In the genomic region with DNA sequence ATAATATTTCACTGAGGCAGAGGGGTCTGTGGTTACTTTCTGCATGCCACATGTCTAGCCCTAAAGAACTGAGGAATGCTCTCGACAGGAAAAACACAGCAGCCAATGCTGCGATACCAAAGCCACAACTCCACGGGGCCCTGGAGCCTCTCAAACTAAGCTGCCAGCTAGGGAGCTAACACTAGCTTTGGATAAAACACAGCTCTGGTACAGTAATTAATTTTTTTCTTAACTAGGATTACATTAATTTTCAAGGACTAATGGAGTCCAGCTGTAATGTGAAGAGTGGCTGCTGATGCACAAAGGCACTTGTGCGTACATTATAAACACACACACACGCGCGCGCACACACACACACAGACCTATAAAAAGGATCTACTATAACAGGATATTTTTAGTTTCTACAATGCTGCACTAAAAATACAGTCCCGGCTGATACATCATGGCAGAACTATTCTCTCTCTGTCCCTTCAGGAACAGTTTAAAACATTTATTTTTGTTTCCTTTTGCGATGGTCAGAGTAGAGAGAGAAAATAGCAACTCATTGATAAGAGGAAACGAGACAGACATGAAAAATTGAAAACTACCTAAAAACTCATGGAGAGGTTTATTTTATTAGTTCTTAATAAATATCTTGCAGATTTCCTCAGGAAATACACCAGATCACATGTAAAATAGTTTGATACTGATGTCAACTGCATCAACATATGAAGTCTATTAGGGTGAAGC, we compare ENCODE assay signal across 8 cellular contexts.
DNase-seq lines count a peak whose midpoint lies in the region; ATAC-seq and TF ChIP-seq lines count a peak whose summit lies in the region.

No MANE protein-coding gene starts in this region.

- H3K27ac Mint-ChIP-seq in GM23338 = peak overlapping the region; percentile 79
- no peak overlapping the region for H3K27ac Mint-ChIP-seq in endothelial cell (ENCODE audit: unreplicated experiment)

- no peak overlapping the region for H3K4me3 Mint-ChIP-seq in GM23338
- no peak overlapping the region for H3K4me3 Mint-ChIP-seq in endothelial cell (ENCODE audit: unreplicated experiment)

- H3K4me3 ChIP-seq in GM23338 = peak overlapping the region; percentile 19; the same call in 1 of the 2 replicates
- peak overlapping the region; percentile 49 for H3K4me3 ChIP-seq in WI38 (ENCODE audit: low read depth, low read length)
- H3K4me3 ChIP-seq in gastroesophageal sphincter = peak overlapping the region in 1 of 2 donors; percentile 28
- peak overlapping the region; percentile 55 for H3K4me3 ChIP-seq in skeletal muscle satellite cell (ENCODE audit: low read length)

- H3K36me3 ChIP-seq in GM23338 (ENCODE audit: insufficient read depth) (no peaks in the 10 kb centered on the region), gastroesophageal sphincter (peaks cover 0 to 8% of the 10 kb centered on the region in 2 donors), skeletal muscle satellite cell (ENCODE audit: insufficient read depth, low read length) (no peaks in the 10 kb centered on the region)

- peak overlapping the region; percentile 72 for H3K9ac ChIP-seq in skeletal muscle satellite cell (ENCODE audit: low read depth, low read length)

- peaks cover 16% of the 10 kb centered on the region for H3K4me1 ChIP-seq in GM23338 (ENCODE audit: insufficient read depth)
- peaks cover 25 to 61% (median 37%) of the 10 kb centered on the region in 3 donors for H3K4me1 ChIP-seq in gastroesophageal sphincter
- peaks cover 50% of the 10 kb centered on the region for H3K4me1 ChIP-seq in skeletal muscle satellite cell (ENCODE audit: control insufficient read depth, insufficient read depth, low read length)

- no peak for TF ChIP-seq EP300 in gastroesophageal sphincter (IDR thresholded peaks at IDR 0.05)

- no peaks in the 10 kb centered on the region for H4K20me1 ChIP-seq in GM23338 (replicated peaks; ENCODE audit: insufficient read depth)

- H3K4me2 ChIP-seq in GM23338 = 0 out of 2 replicates have a peak overlapping the region, but pooled peaks have one; percentile 36
- H3K4me2 ChIP-seq in skeletal muscle satellite cell (ENCODE audit: low read length) = peak overlapping the region; percentile 76

- H3K27me3 ChIP-seq in GM23338 (ENCODE audit: insufficient read depth) = no peaks in the 10 kb centered on the region; the same call in 1 of the 2 replicates
- H3K27me3 ChIP-seq in gastroesophageal sphincter = no peaks in the 10 kb centered on the region
- H3K27me3 ChIP-seq in skeletal muscle satellite cell (ENCODE audit: control insufficient read depth, insufficient read depth, low read length) = no peaks in the 10 kb centered on the region

- no peaks in the 10 kb centered on the region for H3K9me2 ChIP-seq in GM23338 (ENCODE audit: insufficient read depth)

- no peak for TF ChIP-seq POLR2A in gastroesophageal sphincter (IDR thresholded peaks at IDR 0.05)

- DNase-seq in GM23338 (ENCODE audit: low spot score) (no peak), NCI-H1105 treated with DMSO at 0.1 percent for 48 hours (lab: John Stamatoyannopoulos, UW) (no peak), endothelial cell (ENCODE audit: low spot score) (no peak), NCI-H2196 (lab: John Stamatoyannopoulos, UW; ENCODE audit: unreplicated experiment) (no peak)

- H3K79me2 ChIP-seq in GM23338 (replicated peaks; ENCODE audit: insufficient read depth) = peaks cover 3% of the 10 kb centered on the region; the same call in 1 of the 2 replicates

- TF ChIP-seq CTCF in GM23338 (conservative IDR thresholded peaks at IDR 0.05; ENCODE audit: low read depth in 2 of 2) (no peak), WI38 (IDR thresholded peaks at IDR 0.05; ENCODE audit: low read depth, low read length) (no peak), gastroesophageal sphincter (IDR thresholded peaks at IDR 0.05) (no peak), endothelial cell (IDR thresholded peaks at IDR 0.05; ENCODE audit: unreplicated experiment) (no peak)

- 0 to 8% methylated on average over 9 to 11 of the region's 11 CpGs for WGBS in gastroesophageal sphincter (ENCODE audit: low coverage in 1 of 2), 2 donors

- H3K36me3 Mint-ChIP-seq in GM23338 (ENCODE audit: low read depth) = no peaks in the 10 kb centered on the region
- H3K36me3 Mint-ChIP-seq in endothelial cell (ENCODE audit: low read depth, unreplicated experiment) = peaks cover 4% of the 10 kb centered on the region

- no peaks in the 10 kb centered on the region for H3K9me3 Mint-ChIP-seq in GM23338
- H3K9me3 Mint-ChIP-seq in endothelial cell (ENCODE audit: unreplicated experiment) = no peaks in the 10 kb centered on the region

- H2AFZ ChIP-seq in GM23338 = no peak overlapping the region

- H3K9me3 ChIP-seq in gastroesophageal sphincter = no peaks in the 10 kb centered on the region
- H3K9me3 ChIP-seq in skeletal muscle satellite cell (replicated peaks; ENCODE audit: low read length) = no peaks in the 10 kb centered on the region

- H3K4me1 Mint-ChIP-seq in GM23338 = peaks cover 36% of the 10 kb centered on the region
- H3K4me1 Mint-ChIP-seq in endothelial cell (ENCODE audit: unreplicated experiment) = peaks cover 26% of the 10 kb centered on the region

- ATAC-seq in GM23338 (no peak), gastroesophageal sphincter (peak; percentile 17), GM18517 (IDR thresholded peaks at IDR 0.05; ENCODE audit: unreplicated experiment) (no peak)

- no peaks in the 10 kb centered on the region for H3F3A ChIP-seq in GM23338 (replicated peaks; ENCODE audit: low read depth)

- H3K27me3 Mint-ChIP-seq in GM23338 (ENCODE audit: insufficient read depth, low read depth, poor library complexity) (peaks cover 6% of the 10 kb centered on the region), endothelial cell (ENCODE audit: unreplicated experiment) (peaks cover 3% of the 10 kb centered on the region)

- H3K27ac ChIP-seq in GM23338 (ENCODE audit: low read depth) = peak overlapping the region; percentile 72
- H3K27ac ChIP-seq in gastroesophageal sphincter = peak overlapping the region; percentile 80 to 96 (median 88)

TF ChIP-seq in GM23338, 12 proteins besides CTCF, POLR2A, EP300 and RAD21 (continues in another document):
- no peak for TF ChIP-seq ZNF114 (CRISPR knock-in tag; IDR thresholded peaks at IDR 0.05)
- no peak for TF ChIP-seq POLR2AphosphoS5 (IDR thresholded peaks at IDR 0.05; ENCODE audit: low read depth)
- no peak for TF ChIP-seq STAT1 (IDR thresholded peaks at IDR 0.05; ENCODE audit: unreplicated experiment)
- TF ChIP-seq ZNF331 (CRISPR knock-in tag; IDR thresholded peaks at IDR 0.05; ENCODE audit: low read depth) = no peak
- TF ChIP-seq, protein P1, sequence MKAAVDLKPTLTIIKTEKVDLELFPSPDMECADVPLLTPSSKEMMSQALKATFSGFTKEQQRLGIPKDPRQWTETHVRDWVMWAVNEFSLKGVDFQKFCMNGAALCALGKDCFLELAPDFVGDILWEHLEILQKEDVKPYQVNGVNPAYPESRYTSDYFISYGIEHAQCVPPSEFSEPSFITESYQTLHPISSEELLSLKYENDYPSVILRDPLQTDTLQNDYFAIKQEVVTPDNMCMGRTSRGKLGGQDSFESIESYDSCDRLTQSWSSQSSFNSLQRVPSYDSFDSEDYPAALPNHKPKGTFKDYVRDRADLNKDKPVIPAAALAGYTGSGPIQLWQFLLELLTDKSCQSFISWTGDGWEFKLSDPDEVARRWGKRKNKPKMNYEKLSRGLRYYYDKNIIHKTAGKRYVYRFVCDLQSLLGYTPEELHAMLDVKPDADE (IDR thresholded peaks at IDR 0.05) = no peak
- no peak for TF ChIP-seq NANOG (IDR thresholded peaks at IDR 0.05; ENCODE audit: borderline replicate concordance)
